In genomic region chr2:226836548-226836885, GRCh38 we compare ENCODE assay signal across 8 cellular contexts. TPM values are rescaled to one million over a fixed set of nuclear protein-coding genes. Genes with fewer than 3 reads are reported as not detected.
A peak's percentile ranks its signal among the peaks of the same experiment; 100 is the strongest.
DNase-seq lines count a peak whose midpoint lies in the region; ATAC-seq, FAIRE-seq and TF ChIP-seq lines count a peak whose summit lies in the region.

No MANE protein-coding gene starts in this region.

- no peak for TF ChIP-seq POLR2A in gastroesophageal sphincter (IDR thresholded peaks at IDR 0.05)

- H3K9me3 ChIP-seq in gastroesophageal sphincter (no peaks in the 10 kb centered on the region), small intestine (ENCODE audit: control insufficient read depth, low read depth) (no peaks in the 10 kb centered on the region)

- DNase-seq in small intestine, result no peak
- no peak for DNase-seq in COR-L47 (lab: John Stamatoyannopoulos, UW)
- no peak for DNase-seq in pons (ENCODE audit: low spot score)
- no peak for DNase-seq in stimulated activated CD4-positive, alpha-beta T cell treated with anti-CD3 and anti-CD28 coated beads, Interleukin-2, amount 100 ng/mL, for 24 hours

- TF ChIP-seq EP300 in gastroesophageal sphincter (IDR thresholded peaks at IDR 0.05), result no peak

- H3K4me1 ChIP-seq in gastroesophageal sphincter, result peaks cover 6 to 41% (median 8%) of the 10 kb centered on the region in 3 donors
- peaks cover 2 to 16% of the 10 kb centered on the region in 2 donors for H3K4me1 ChIP-seq in small intestine (ENCODE audit: control insufficient read depth in 2 of 2, insufficient read depth in 1 of 2, low read depth in 1 of 2, low read length in 1 of 2)

- FAIRE-seq in small intestine (lab: Jason Lieb, UNC), result no peak

- H3K27me3 ChIP-seq in gastroesophageal sphincter, result no peaks in the 10 kb centered on the region
- H3K27me3 ChIP-seq in small intestine (ENCODE audit: control insufficient read depth in 2 of 2, insufficient read depth in 2 of 2, low read length in 2 of 2), result no peaks in the 10 kb centered on the region

- 0 to 2% methylated on average over 5 to 6 of the region's 6 CpGs for WGBS in gastroesophageal sphincter (ENCODE audit: low coverage in 1 of 2), 2 donors
- 1 to 2% (median 1%) methylated on average over 6 of the region's 6 CpGs for WGBS in small intestine, 3 donors

- H3K36me3 ChIP-seq in gastroesophageal sphincter (no peaks in the 10 kb centered on the region), small intestine (ENCODE audit: control insufficient read depth in 2 of 2, insufficient read depth in 2 of 2, low read length in 2 of 2) (no peaks in the 10 kb centered on the region)

- TF ChIP-seq CTCF in gastroesophageal sphincter (IDR thresholded peaks at IDR 0.05), result no peak

- H3K27ac ChIP-seq in gastroesophageal sphincter, result peak overlapping the region; percentile 99 to 100 (median 100)
- peak overlapping the region; percentile 98 to 100 for H3K27ac ChIP-seq in small intestine (ENCODE audit: low read depth in 1 of 2, low read length in 1 of 2)

- H3K4me3 ChIP-seq in gastroesophageal sphincter (peak overlapping the region; percentile 84 to 98), small intestine (ENCODE audit: low read depth in 1 of 2, low read length in 2 of 2) (peak overlapping the region in 1 of 2 donors; percentile 81)

- ATAC-seq in GM18499 (IDR thresholded peaks at IDR 0.05; ENCODE audit: insufficient read depth, unreplicated experiment), result peak; percentile 3
- ATAC-seq in HG02610 (IDR thresholded peaks at IDR 0.05; ENCODE audit: unreplicated experiment), result peak; percentile 6
- peak; percentile 19 for ATAC-seq in SK-N-SH treated with all-trans-retinoic acid at 6 μM for 48 hours
- ATAC-seq in gastroesophageal sphincter, result no peak

TF ChIP-seq in SK-N-SH treated with all-trans-retinoic acid at 6 μM for 48 hours, 23 proteins besides CTCF, POLR2A, EP300 and RAD21:
- no peak for TF ChIP-seq ZC3H10 (CRISPR knock-in tag; IDR thresholded peaks at IDR 0.05)
- no peak for TF ChIP-seq BACH2 (CRISPR knock-in tag; IDR thresholded peaks at IDR 0.05; ENCODE audit: borderline replicate concordance)
- no peak for TF ChIP-seq CSRNP3 (CRISPR knock-in tag; IDR thresholded peaks at IDR 0.05)
- TF ChIP-seq ARNTL (CRISPR knock-in tag; IDR thresholded peaks at IDR 0.05; ENCODE audit: borderline replicate concordance, low read depth), result no peak
- TF ChIP-seq CSDC2 (CRISPR knock-in tag; IDR thresholded peaks at IDR 0.05), result no peak
- TF ChIP-seq PPARA (CRISPR knock-in tag; IDR thresholded peaks at IDR 0.05; ENCODE audit: borderline replicate concordance), result no peak
- no peak for TF ChIP-seq TOX (CRISPR knock-in tag; IDR thresholded peaks at IDR 0.05; ENCODE audit: borderline replicate concordance)
- TF ChIP-seq TSHZ2 (CRISPR knock-in tag; IDR thresholded peaks at IDR 0.05), result no peak
- TF ChIP-seq RARB (CRISPR knock-in tag; IDR thresholded peaks at IDR 0.05), result no peak
- TF ChIP-seq, protein P1, sequence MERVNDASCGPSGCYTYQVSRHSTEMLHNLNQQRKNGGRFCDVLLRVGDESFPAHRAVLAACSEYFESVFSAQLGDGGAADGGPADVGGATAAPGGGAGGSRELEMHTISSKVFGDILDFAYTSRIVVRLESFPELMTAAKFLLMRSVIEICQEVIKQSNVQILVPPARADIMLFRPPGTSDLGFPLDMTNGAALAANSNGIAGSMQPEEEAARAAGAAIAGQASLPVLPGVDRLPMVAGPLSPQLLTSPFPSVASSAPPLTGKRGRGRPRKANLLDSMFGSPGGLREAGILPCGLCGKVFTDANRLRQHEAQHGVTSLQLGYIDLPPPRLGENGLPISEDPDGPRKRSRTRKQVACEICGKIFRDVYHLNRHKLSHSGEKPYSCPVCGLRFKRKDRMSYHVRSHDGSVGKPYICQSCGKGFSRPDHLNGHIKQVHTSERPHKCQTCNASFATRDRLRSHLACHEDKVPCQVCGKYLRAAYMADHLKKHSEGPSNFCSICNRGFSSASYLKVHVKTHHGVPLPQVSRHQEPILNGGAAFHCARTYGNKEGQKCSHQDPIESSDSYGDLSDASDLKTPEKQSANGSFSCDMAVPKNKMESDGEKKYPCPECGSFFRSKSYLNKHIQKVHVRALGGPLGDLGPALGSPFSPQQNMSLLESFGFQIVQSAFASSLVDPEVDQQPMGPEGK (CRISPR knock-in tag; IDR thresholded peaks at IDR 0.05; ENCODE audit: borderline replicate concordance), result no peak
- no peak for TF ChIP-seq ISL1 (CRISPR knock-in tag; IDR thresholded peaks at IDR 0.05)
- no peak for TF ChIP-seq ZNF565 (CRISPR knock-in tag; conservative IDR thresholded peaks at IDR 0.05; ENCODE audit: low read depth)
- no peak for TF ChIP-seq ZFP30 (CRISPR knock-in tag; IDR thresholded peaks at IDR 0.05)
- no peak for TF ChIP-seq SNAI2 (CRISPR knock-in tag; IDR thresholded peaks at IDR 0.05)
- TF ChIP-seq POU6F1 (CRISPR knock-in tag; IDR thresholded peaks at IDR 0.05; ENCODE audit: borderline replicate concordance, low read depth), result no peak

RNA-seq across cellular contexts. Expression of gene RHBDD1, which starts 0.7 kb away (rescaled TPM):
- total RNA-seq in gastroesophageal sphincter, result 10 to 100 TPM; 22.2 to 35.2 (median 24.7) TPM
- polyA plus RNA-seq in small intestine, result 10 to 100 TPM in 1 of 3 donors, 1 to 10 TPM in 2; 3.1 to 12.6 (median 4.9) TPM

RNA-seq across cellular contexts. Expression of gene IRS1, which starts 36.9 kb away (rescaled TPM):
- 10 to 100 TPM; 17.4 to 39.0 (median 25.3) TPM for total RNA-seq in gastroesophageal sphincter
- polyA plus RNA-seq in small intestine, result 1 to 10 TPM; 1.6 to 5.6 (median 4.7) TPM
